Comparison of ENCODE assay signal across 17 cellular contexts in genomic region chr2:217419075-217419671, GRCh38.
A peak's percentile ranks its signal among the peaks of the same experiment; 100 is the strongest.
DNase-seq lines count a peak whose midpoint lies in the region; ATAC-seq, FAIRE-seq and TF ChIP-seq lines count a peak whose summit lies in the region.
"Had no signal": no experiment of that assay in that cellular context is flagged by ENCODE, and none has a peak within 500 bp of the region (broad histone marks: within the 10 kb centered on the region; RNA-seq: fewer than 3 reads in every experiment).

No MANE protein-coding gene starts in this region.

- no peaks in the 10 kb centered on the region for H3K27me3 ChIP-seq in GM12878 (replicated peaks in 1 of 2; ENCODE audit: control insufficient read depth in 2 of 2, insufficient read depth in 2 of 2, low read length in 1 of 2)
- no peaks in the 10 kb centered on the region for H3K27me3 ChIP-seq in muscle layer of colon (ENCODE audit: control insufficient read depth in 1 of 2, insufficient read depth in 2 of 2, low read length in 2 of 2)
- no peaks in the 10 kb centered on the region for H3K27me3 ChIP-seq in thoracic aorta (replicated peaks; ENCODE audit: insufficient read depth)
- H3K27me3 ChIP-seq in SK-N-SH (ENCODE audit: insufficient read depth) = no peaks in the 10 kb centered on the region

- TF ChIP-seq POLR2A in GM12878 (IDR thresholded peaks at IDR 0.05; ENCODE audit: low read depth, low read length) = no peak

- H3K4me2 ChIP-seq in GM12878 (ENCODE audit: control insufficient read depth, insufficient read depth) = no peak overlapping the region
- H3K4me2 ChIP-seq in SK-N-SH = no peak overlapping the region

- BruUV-seq in GM12878 (replicated peaks; lab: Mats Ljungman, UMichigan) = no TSS peak

- SMC1A ChIA-PET in GM12878 (lab: Charles Lee; ENCODE audit: uncharacterized antibody, unreplicated experiment) = no interaction called here

- H3K27ac ChIP-seq in GM12878 (ENCODE audit: control insufficient read depth, insufficient read depth) (no peak overlapping the region), muscle layer of colon (ENCODE audit: low read depth, low read length) (peak overlapping the region; percentile 5), thoracic aorta (peak overlapping the region in 1 of 2 donors; percentile 45), SK-N-SH (ENCODE audit: low read depth in 2 of 2, low read length in 1 of 2) (no peak overlapping the region)

- RAD21 ChIA-PET in GM12878 (lab: Charles Lee; ENCODE audit: unreplicated experiment) = no interaction called here

- intact Hi-C loops in GM12878 (cut with micrococcal nuclease; ENCODE audit: unreplicated experiment) = no loop called here

- in situ Hi-C loops in GM12878 (cut with MboI) (no loop called here), GM13976 (cut with MboI; ENCODE audit: low sequenced_read_pairs, unreplicated experiment) (no loop called here)

- TF ChIP-seq CTCF in GM12865 (IDR thresholded peaks at IDR 0.05; ENCODE audit: insufficient read depth, low read depth, low read length, missing control alignments) (no peak), GM12878 (IDR thresholded peaks at IDR 0.05 in 2 of 3, conservative IDR thresholded peaks at IDR 0.05 in 1 of 3; ENCODE audit: control insufficient read depth in 2 of 3, extremely low read depth in 1 of 3, insufficient read depth in 1 of 3, low read depth in 3 of 3, low read length in 3 of 3) (no peak), thoracic aorta (IDR thresholded peaks at IDR 0.05) (no peak), GM13976 (IDR thresholded peaks at IDR 0.05; ENCODE audit: borderline replicate concordance, control extremely low read depth, extremely low read depth, insufficient read depth, missing control alignments) (no peak), SK-N-SH (IDR thresholded peaks at IDR 0.05) (no peak)

- 54% methylated on average over 5 of the region's 5 CpGs for WGBS in GM12878 (ENCODE audit: insufficient coverage, insufficient replicate concordance, low lambda C conversion rate, missing lambda C conversion rate)
- WGBS in SK-N-SH (ENCODE audit: low lambda C conversion rate) = 80% methylated on average over 5 of the region's 5 CpGs

- CTCF ChIA-PET in GM12878 (lab: Yijun Ruan, JAX) (no interaction called here), SK-N-SH (lab: Yijun Ruan, JAX) (no interaction called here)

- H3K79me2 ChIP-seq in GM12878 (ENCODE audit: control insufficient read depth, insufficient read depth, low read length) (no peaks in the 10 kb centered on the region), SK-N-SH (ENCODE audit: insufficient read depth) (no peaks in the 10 kb centered on the region)

- H3K4me1 ChIP-seq in GM12878 (ENCODE audit: control insufficient read depth, insufficient read depth, low read length) (peaks cover 9% of the 10 kb centered on the region), muscle layer of colon (ENCODE audit: insufficient read depth, low read length) (peaks cover 31% of the 10 kb centered on the region), thoracic aorta (ENCODE audit: control insufficient read depth in 1 of 2, low read depth in 2 of 2) (peaks cover 29 to 52% of the 10 kb centered on the region in 2 donors), SK-N-SH (ENCODE audit: control insufficient read depth in 1 of 2, insufficient read depth in 2 of 2, low read depth in 1 of 2, low read length in 1 of 2) (0 out of 4 replicates have a peak, but pooled peaks cover 0 to 4% of the 10 kb centered on the region in 2 experiments)
- H3K4me1 ChIP-seq: Caco-2 had no signal

- no peaks in the 10 kb centered on the region for H4K20me1 ChIP-seq in GM12878 (ENCODE audit: control insufficient read depth, insufficient read depth)
- no peaks in the 10 kb centered on the region for H4K20me1 ChIP-seq in SK-N-SH (ENCODE audit: insufficient read depth)

- H3F3A ChIP-seq in SK-N-SH (replicated peaks; ENCODE audit: insufficient read depth) = no peaks in the 10 kb centered on the region

- H3K9ac ChIP-seq in GM12878 (ENCODE audit: control insufficient read depth, insufficient read depth, low read length) (no peak overlapping the region), muscle layer of colon (ENCODE audit: low read length) (no peak overlapping the region), SK-N-SH (no peak overlapping the region)

- FAIRE-seq in GM12878 (lab: Jason Lieb, UNC) = peak; percentile 78
- FAIRE-seq: GM12892 had no signal

- no peaks in the 10 kb centered on the region for H3K9me2 ChIP-seq in SK-N-SH

- no peaks in the 10 kb centered on the region for H3K9me3 ChIP-seq in GM12878 (replicated peaks; ENCODE audit: control insufficient read depth, insufficient read depth, low read length)
- H3K9me3 ChIP-seq in muscle layer of colon (ENCODE audit: low read length) = no peaks in the 10 kb centered on the region
- H3K9me3 ChIP-seq in thoracic aorta = no peaks in the 10 kb centered on the region
- H3K9me3 ChIP-seq in SK-N-SH = no peaks in the 10 kb centered on the region
- H3K9me3 ChIP-seq: Caco-2 had no signal

- TF ChIP-seq EP300 in GM12878 (IDR thresholded peaks at IDR 0.05; ENCODE audit: borderline replicate concordance in 1 of 2, control insufficient read depth in 1 of 2, low read depth in 2 of 2, low read length in 2 of 2) (no peak), SK-N-SH (IDR thresholded peaks at IDR 0.05; ENCODE audit: borderline replicate concordance in 1 of 2, low read depth in 1 of 2, low read length in 1 of 2) (no peak)

- ATAC-seq in GM12878 = peak; percentile 69
- ATAC-seq in thoracic aorta (ENCODE audit: insufficient number of reproducible peaks, low FRiP score, low read depth) = no peak
- no peak for ATAC-seq in HG03571 (IDR thresholded peaks at IDR 0.05; ENCODE audit: unreplicated experiment)
- ATAC-seq: Panc1, SK-N-SH treated with all-trans-retinoic acid at 6 μM for 48 hours had no signal

- TF ChIP-seq RAD21 in GM12878 (IDR thresholded peaks at IDR 0.05; ENCODE audit: insufficient read depth, low read depth, low read length) = no peak
- TF ChIP-seq RAD21 in SK-N-SH (IDR thresholded peaks at IDR 0.05; ENCODE audit: low read length) = no peak

- DNase-seq in GM12865 (ENCODE audit: low read depth) (peak; percentile 28), GM12878 (ENCODE audit: low read depth, low spot score) (no peak), thoracic aorta (ENCODE audit: low spot score) (no peak), GM13976 (ENCODE audit: low spot score) (no peak), COLO829 (ENCODE audit: low spot score) (no peak), SK-N-SH (no peak)
- DNase-seq: C1 segment of cervical spinal cord, Caco-2, DMS53, NCI-H2029 treated with DMSO at 0.1 percent for 48 hours, NCI-H510A, NCI-H82 had no signal

- POLR2A ChIA-PET in GM12878 (lab: Charles Lee) = no interaction called here
- POLR2A ChIA-PET in SK-N-SH (lab: Yijun Ruan, JAX) = no interaction called here

- H3K4me3 ChIP-seq in GM12865 (ENCODE audit: low read depth, low read length) = no peak overlapping the region
- no peak overlapping the region for H3K4me3 ChIP-seq in GM12878
- no peak overlapping the region for H3K4me3 ChIP-seq in muscle layer of colon (ENCODE audit: low read depth in 1 of 2, low read length in 2 of 2)
- peak overlapping the region; percentile 25 for H3K4me3 ChIP-seq in thoracic aorta
- H3K4me3 ChIP-seq in SK-N-SH (ENCODE audit: low read depth in 2 of 2, low read length in 1 of 2) = no peak overlapping the region

- H2AFZ ChIP-seq in GM12878 (ENCODE audit: control insufficient read depth, low read depth, low read length) (no peak overlapping the region), SK-N-SH (ENCODE audit: low read depth) (no peak overlapping the region)

- H3K36me3 ChIP-seq in GM12878 (ENCODE audit: control insufficient read depth in 2 of 2, insufficient read depth in 2 of 2, low read length in 1 of 2) (no peaks in the 10 kb centered on the region), muscle layer of colon (ENCODE audit: insufficient read depth, low read length) (no peaks in the 10 kb centered on the region), thoracic aorta (no peaks in the 10 kb centered on the region), SK-N-SH (replicated peaks in 1 of 2; ENCODE audit: control insufficient read depth in 1 of 2, insufficient read depth in 2 of 2, low read length in 1 of 2) (no peaks in the 10 kb centered on the region)

TF ChIP-seq in GM12878, 131 proteins besides CTCF, POLR2A, EP300 and RAD21:
- TF ChIP-seq STAT1 (conservative IDR thresholded peaks at IDR 0.05) (no peak), SPI1 (IDR thresholded peaks at IDR 0.05; ENCODE audit: borderline replicate concordance, insufficient read depth, low read depth, low read length) (peak; percentile 17; the same call in 1 of the 2 replicates), MTA2 (IDR thresholded peaks at IDR 0.05; ENCODE audit: low read depth) (no peak), JUNB (IDR thresholded peaks at IDR 0.05) (no peak)
TF ChIP-seq in GM12878: peak in this region for 1.

TF ChIP-seq in SK-N-SH, 30 proteins besides CTCF, POLR2A, EP300 and RAD21 (continues in another document):
- TF ChIP-seq FOXM1 (IDR thresholded peaks at IDR 0.05; ENCODE audit: low read depth) (no peak), EZH2phosphoT487 (IDR thresholded peaks at IDR 0.05; ENCODE audit: borderline replicate concordance, low read depth) (no peak), RFX5 (IDR thresholded peaks at IDR 0.05; ENCODE audit: low read length) (no peak), CHD2 (IDR thresholded peaks at IDR 0.05; ENCODE audit: low read length, partially characterized antibody) (no peak), REST (IDR thresholded peaks at IDR 0.05; ENCODE audit: low read depth, low read length) (no peak), YY1 (IDR thresholded peaks at IDR 0.05; ENCODE audit: low read depth) (no peak)
